ENCODE assay signal across 8 cellular contexts in genomic region chr3:158794936-158795518, GRCh38. TPM values are rescaled to one million over a fixed set of nuclear protein-coding genes. Genes with fewer than 3 reads are reported as not detected.
DNase-seq lines count a peak whose midpoint lies in the region; ATAC-seq and TF ChIP-seq lines count a peak whose summit lies in the region.

No MANE protein-coding gene starts in this region.

- WGBS in right lobe of liver (ENCODE audit: insufficient coverage, low coverage, low lambda C conversion rate, missing lambda C conversion rate) = 75% methylated on average over 5 of the region's 5 CpGs

- DNase-seq in DMS153 treated with DMSO at 0.1 percent for 48 hours (lab: John Stamatoyannopoulos, UW; ENCODE audit: unreplicated experiment) = peak; percentile 34
- no peak for DNase-seq in DMS153 (lab: John Stamatoyannopoulos, UW)
- peak; percentile 31 for DNase-seq in HCT116 (ENCODE audit: low read depth, low spot score)
- peak; percentile 49 for DNase-seq in NCI-H146 (lab: John Stamatoyannopoulos, UW)
- DNase-seq in astrocyte of the cerebellum (ENCODE audit: low read depth) = no peak
- no peak for DNase-seq in right lobe of liver
- DNase-seq in NCI-H345 (lab: John Stamatoyannopoulos, UW) = no peak
- no peak for DNase-seq in putamen (ENCODE audit: low spot score)

- no peak overlapping the region for H3K4me2 ChIP-seq in HCT116 (ENCODE audit: low read length)

- H3K4me1 ChIP-seq in HCT116 (ENCODE audit: control insufficient read depth in 1 of 2, insufficient read depth in 2 of 2, low read length in 2 of 2) (peaks cover 2 to 4% of the 10 kb centered on the region in 2 experiments; a peak in 3 of 4 replicates), right lobe of liver (no peaks in the 10 kb centered on the region)

- H3K9me3 ChIP-seq in HCT116 (ENCODE audit: control insufficient read depth in 1 of 2, insufficient read depth in 1 of 2, low read depth in 1 of 2, low read length in 2 of 2) (no peaks in the 10 kb centered on the region), right lobe of liver (no peaks in the 10 kb centered on the region)

- TF ChIP-seq POLR2A in HCT116 (IDR thresholded peaks at IDR 0.05; ENCODE audit: borderline replicate concordance, extremely low read depth, insufficient read depth, insufficient read length) (no peak), right lobe of liver (IDR thresholded peaks at IDR 0.05) (no peak)

- RAD21 ChIA-PET in HCT116 (lab: Charles Lee; ENCODE audit: low non-redundant PET in 1 of 2, low total read pairs in 2 of 2, uncharacterized antibody in 2 of 2, unreplicated experiment in 2 of 2) = interaction anchor here (0.7 to 1.0 kb wide), 2 partner anchors 465 kb away, joined by 4 read pairs; no protein-coding TSS in a partner anchor

- BruUV-seq in HCT116 (replicated peaks; lab: Mats Ljungman, UMichigan) = no TSS peak

- ATAC-seq in HCT116 = peak; percentile 90
- peak; percentile 75 to 81 (median 77) for ATAC-seq in right lobe of liver

- intact Hi-C loops in HCT116 (cut with micrococcal nuclease) (loop anchor here (2.0 kb wide), 2 partner anchors 458 to 466 kb away; no protein-coding TSS in a partner anchor), right lobe of liver (cut with DNase I) (no loop called here)

- H3K27me3 ChIP-seq in HCT116 (ENCODE audit: insufficient read depth, low read length) (no peaks in the 10 kb centered on the region), right lobe of liver (no peaks in the 10 kb centered on the region)

- in situ Hi-C loops in astrocyte of the cerebellum (cut with HindIII; ENCODE audit: low sequenced_read_pairs) = loop anchor here (25.0 kb wide), 1 partner anchor 258 kb away; no protein-coding TSS in a partner anchor

- H2AFZ ChIP-seq in HCT116 (ENCODE audit: low read depth, low read length, poor library complexity, severe bottlenecking) = no peak overlapping the region

- H4K20me1 ChIP-seq in HCT116 (ENCODE audit: insufficient read depth) = no peaks in the 10 kb centered on the region

- POLR2A ChIA-PET in HCT116 (lab: Charles Lee) = no interaction called here

- H3K4me3 ChIP-seq in HCT116 (replicated peaks in 1 of 2; ENCODE audit: low read depth in 1 of 2, low read length in 2 of 2) (no peak overlapping the region), astrocyte of the cerebellum (ENCODE audit: low read depth, low read length) (no peak overlapping the region), right lobe of liver (no peak overlapping the region)

- no peaks in the 10 kb centered on the region for H3K79me2 ChIP-seq in HCT116 (ENCODE audit: insufficient read depth, low read length)

- CTCF ChIA-PET in HCT116 (lab: Charles Lee) = interaction anchor here (0.7 to 2.0 kb wide), 9 partner anchors 15 to 1216 kb away, joined by 3 to 34 read pairs (median 4); partner anchors contain the start of gene GFM1

- no peak overlapping the region for H3K9ac ChIP-seq in HCT116 (ENCODE audit: low read length)

- peak; percentile 56 for TF ChIP-seq RAD21 in HCT116 (IDR thresholded peaks at IDR 0.05; ENCODE audit: low read depth)

- no peak overlapping the region for H3K27ac ChIP-seq in HCT116 (ENCODE audit: low read depth, low read length)
- H3K27ac ChIP-seq in right lobe of liver = no peak overlapping the region

- TF ChIP-seq CTCF in HCT116 (IDR thresholded peaks at IDR 0.05 in 2 of 3, conservative IDR thresholded peaks at IDR 0.05 in 1 of 3; ENCODE audit: borderline replicate concordance in 1 of 3, insufficient read depth in 1 of 3, low read depth in 2 of 3, low read length in 2 of 3) (peak; percentile 47 to 81 (median 78); a peak in 5 of 6 replicates), astrocyte of the cerebellum (IDR thresholded peaks at IDR 0.05; ENCODE audit: low read depth, low read length, missing control alignments) (peak; percentile 62), right lobe of liver (IDR thresholded peaks at IDR 0.05) (peak; percentile 49 to 70 (median 68))

- H3K36me3 ChIP-seq in HCT116 (ENCODE audit: control insufficient read depth in 1 of 2, insufficient read depth in 2 of 2, low read length in 2 of 2) = no peaks in the 10 kb centered on the region
- H3K36me3 ChIP-seq in right lobe of liver = no peaks in the 10 kb centered on the region

- H3K9me2 ChIP-seq in HCT116 (ENCODE audit: insufficient read depth) = no peaks in the 10 kb centered on the region

TF ChIP-seq in HCT116, 20 proteins besides CTCF, POLR2A, EP300 and RAD21:
- TF ChIP-seq SP1 (IDR thresholded peaks at IDR 0.05; ENCODE audit: low read depth) = peak; percentile 8; the same call in 1 of the 2 replicates
- no peak for TF ChIP-seq FOSL1 (IDR thresholded peaks at IDR 0.05; ENCODE audit: low read depth)

RNA-seq across cellular contexts. Expression of gene MFSD1, which starts 6.8 kb away (rescaled TPM):
- total RNA-seq in HCT116 (2021; ENCODE audit: unreplicated experiment) (12.8 TPM), right lobe of liver (10 to 100 TPM; 25.3 to 38.5 (median 35.3) TPM)
- polyA plus RNA-seq in HCT116 (2012) = 4.3 and 5.9 TPM in 2 replicates

Comparison
In these comparisons a context has a peak if more than half of its experiments do, and no peak if none do; other contexts are left out.
1. DNase-seq: peak in DMS153 treated with DMSO at 0.1 percent for 48 hours (single experiment), HCT116 (single experiment) and NCI-H146 (single experiment); none in DMS153 (single experiment), astrocyte of the cerebellum (single experiment), right lobe of liver (0 of 3), NCI-H345 (single experiment) and putamen (single experiment).
2. Peak in every context shown above with its lines, with median percentiles within 50 percentile points of each other: CTCF ChIP-seq.